In genomic region chr1:118247593-118247992, GRCh38 we compare ENCODE assay signal across 10 cellular contexts.
A peak's percentile ranks its signal among the peaks of the same experiment; 100 is the strongest.
DNase-seq lines count a peak whose midpoint lies in the region; ATAC-seq, FAIRE-seq and TF ChIP-seq lines count a peak whose summit lies in the region.
"Had no signal": no experiment of that assay in that cellular context is flagged by ENCODE, and none has a peak within 500 bp of the region (broad histone marks: within the 10 kb centered on the region; RNA-seq: fewer than 3 reads in every experiment).

No MANE protein-coding gene starts in this region.

- ATAC-seq in K562: peak; percentile 81
- no peak for ATAC-seq in activated CD4-positive, CD25-positive, alpha-beta regulatory T cell treated with anti-CD3 and anti-CD28 coated beads, Interleukin-2, amount 50 U/mL, for 24 hours
- ATAC-seq in activated T-cell treated with anti-CD3 and anti-CD28 coated beads, Interleukin-2, amount 50 U/mL, for 4 hours: no peak
- ATAC-seq: T-helper 17 cell had no signal

- in situ Hi-C loops in K562 (cut with MboI): no loop called here

- no peaks in the 10 kb centered on the region for H3K9me3 Mint-ChIP-seq in osteocyte (ENCODE audit: unreplicated experiment)
- H3K9me3 Mint-ChIP-seq in activated T-cell treated with anti-CD3 and anti-CD28 coated beads, Interleukin-2, amount 50 U/mL, for 4 hours: peaks cover 6% of the 10 kb centered on the region

- POLR2A ChIA-PET in K562 (lab: Yijun Ruan, JAX): interaction anchor here (1.5 kb wide), 1 partner anchor 10 kb away, joined by 3 read pairs; no protein-coding TSS in a partner anchor

- H3K9me3 ChIP-seq in K562 (replicated peaks; ENCODE audit: control insufficient read depth, insufficient read depth, low read depth, low read length): no peaks in the 10 kb centered on the region
- H3K9me3 ChIP-seq: spleen had no signal

- DNase-seq in NB4 (ENCODE audit: low read depth) (peak; percentile 19), K562 (ENCODE audit: extremely low read depth in 1 of 4, low spot score in 3 of 4) (peak; percentile 18 to 26 (median 21)), osteocyte (ENCODE audit: extremely low spot score, unreplicated experiment) (no peak), AML-193 (lab: John Stamatoyannopoulos, UW) (no peak), HCEC 1CT (no peak)
- DNase-seq in activated T-cell treated with anti-CD3 and anti-CD28 coated beads, Interleukin-2, amount 50 U/mL, for 4 hours: no peak
- DNase-seq: spleen, T-helper 17 cell had no signal

- no peaks in the 10 kb centered on the region for H3K36me3 ChIP-seq in K562 (ENCODE audit: control insufficient read depth, insufficient read depth, low read length)
- H3K36me3 ChIP-seq: spleen had no signal

- H3K27me3 Mint-ChIP-seq in osteocyte (ENCODE audit: unreplicated experiment): no peaks in the 10 kb centered on the region
- H3K27me3 Mint-ChIP-seq in activated T-cell treated with anti-CD3 and anti-CD28 coated beads, Interleukin-2, amount 50 U/mL, for 4 hours (ENCODE audit: low read depth): no peaks in the 10 kb centered on the region

- no peak for TF ChIP-seq EP300 in K562 (IDR thresholded peaks at IDR 0.05; ENCODE audit: low read length)

- CTCF ChIA-PET in K562 (lab: Yijun Ruan, JAX; ENCODE audit: low intra/inter-chr PET ratio): no interaction called here

- H3K4me1 Mint-ChIP-seq in osteocyte (ENCODE audit: unreplicated experiment): peaks cover 4% of the 10 kb centered on the region
- no peaks in the 10 kb centered on the region for H3K4me1 Mint-ChIP-seq in activated T-cell treated with anti-CD3 and anti-CD28 coated beads, Interleukin-2, amount 50 U/mL, for 4 hours (ENCODE audit: low read depth)
- H3K4me1 Mint-ChIP-seq: T-helper 17 cell had no signal

- TF ChIP-seq RAD21 in K562 (CRISPR knock-in tag; conservative IDR thresholded peaks at IDR 0.05 in 1 of 2, IDR thresholded peaks at IDR 0.05 in 1 of 2): peak in 1 of 2 experiments; percentile 56; a peak in 3 of 4 replicates

- H3K27ac ChIP-seq in K562 (ENCODE audit: extremely low read depth, low read depth, low read length): no peak overlapping the region
- H3K27ac ChIP-seq: spleen had no signal

- H2AFZ ChIP-seq in K562 (ENCODE audit: low read depth, low read length): no peak overlapping the region

- no peak overlapping the region for H3K4me2 ChIP-seq in K562 (ENCODE audit: insufficient read depth, low read length)

- no peak overlapping the region for H3K4me3 ChIP-seq in GM12875 (ENCODE audit: low read depth, low read length)
- H3K4me3 ChIP-seq in NB4 (ENCODE audit: low read depth, low read length): no peak overlapping the region
- H3K4me3 ChIP-seq in K562: no peak overlapping the region
- H3K4me3 ChIP-seq: spleen had no signal

- intact Hi-C loops in K562 (cut with micrococcal nuclease): loop anchor here (1.0 kb wide), 1 partner anchor 93 kb away; no protein-coding TSS in a partner anchor

- no peaks in the 10 kb centered on the region for H3K9me1 ChIP-seq in K562 (ENCODE audit: control insufficient read depth, insufficient read depth, low read length)

- TF ChIP-seq CTCF in GM12875 (IDR thresholded peaks at IDR 0.05; ENCODE audit: borderline replicate concordance, insufficient read depth, low read depth, low read length) (peak; percentile 34; the same call in 1 of the 2 replicates), NB4 (IDR thresholded peaks at IDR 0.05; ENCODE audit: low read depth, low read length) (peak; percentile 35), K562 (IDR thresholded peaks at IDR 0.05 in 2 of 3, conservative IDR thresholded peaks at IDR 0.05 in 1 of 3; ENCODE audit: insufficient read depth in 2 of 3, low read depth in 1 of 3, low read length in 3 of 3) (peak; percentile 37 to 53 (median 38); a peak in 3 of 6 replicates), osteocyte (IDR thresholded peaks at IDR 0.05) (peak; percentile 36)

- no peak for TF ChIP-seq POLR2A in NB4 (IDR thresholded peaks at IDR 0.05; ENCODE audit: extremely low read depth, insufficient read length)
- TF ChIP-seq POLR2A in K562 (conservative IDR thresholded peaks at IDR 0.05): no peak

- H3K27ac Mint-ChIP-seq in osteocyte (ENCODE audit: unreplicated experiment): no peak overlapping the region
- H3K27ac Mint-ChIP-seq: T-helper 17 cell had no signal

- H3K36me3 Mint-ChIP-seq in osteocyte (ENCODE audit: unreplicated experiment): no peaks in the 10 kb centered on the region
- H3K36me3 Mint-ChIP-seq in activated T-cell treated with anti-CD3 and anti-CD28 coated beads, Interleukin-2, amount 50 U/mL, for 4 hours (ENCODE audit: insufficient read depth): no peaks in the 10 kb centered on the region

- FAIRE-seq in K562 (lab: Jason Lieb, UNC): peak; percentile 54

- no TSS peak for BruUV-seq in K562 (replicated peaks; lab: Mats Ljungman, UMichigan)

- H4K20me1 ChIP-seq in K562 (replicated peaks; ENCODE audit: control insufficient read depth, insufficient read depth, low read length): no peaks in the 10 kb centered on the region

- no peaks in the 10 kb centered on the region for H3K27me3 ChIP-seq in K562 (ENCODE audit: control insufficient read depth in 2 of 2, insufficient read depth in 2 of 2, low read length in 2 of 2)
- H3K27me3 ChIP-seq: spleen had no signal

- H3K4me3 Mint-ChIP-seq in osteocyte (ENCODE audit: unreplicated experiment): no peak overlapping the region
- H3K4me3 Mint-ChIP-seq in activated T-cell treated with anti-CD3 and anti-CD28 coated beads, Interleukin-2, amount 50 U/mL, for 4 hours: no peak overlapping the region
- H3K4me3 Mint-ChIP-seq: T-helper 17 cell had no signal

- no peak overlapping the region for H3K9ac ChIP-seq in K562 (ENCODE audit: insufficient read depth in 1 of 2, low read depth in 2 of 2, low read length in 2 of 2)

- 0% methylated on average over 3 of the region's 3 CpGs for WGBS in K562 (ENCODE audit: insufficient coverage, low coverage, missing lambda C conversion rate)

- no peaks in the 10 kb centered on the region for H3K79me2 ChIP-seq in K562 (ENCODE audit: control insufficient read depth, insufficient read depth, low read length)

- no peaks in the 10 kb centered on the region for H3K4me1 ChIP-seq in K562 (replicated peaks in 1 of 2; ENCODE audit: control insufficient read depth in 2 of 2, insufficient read depth in 2 of 2, low read length in 2 of 2)
- H3K4me1 ChIP-seq: spleen had no signal

TF ChIP-seq in K562, 482 proteins besides CTCF, POLR2A, EP300 and RAD21 (continues in another document):
- no peak for TF ChIP-seq NR2C2 (CRISPR knock-in tag; IDR thresholded peaks at IDR 0.05)
- no peak for TF ChIP-seq NR2C2 (tag; IDR thresholded peaks at IDR 0.05)
- no peak for TF ChIP-seq TFAM (CRISPR knock-in tag; conservative IDR thresholded peaks at IDR 0.05)
- TF ChIP-seq POLR2H (tag; IDR thresholded peaks at IDR 0.05; ENCODE audit: low read depth): no peak
- no peak for TF ChIP-seq RB1 (IDR thresholded peaks at IDR 0.05; ENCODE audit: low read depth)
- TF ChIP-seq ATF7 (IDR thresholded peaks at IDR 0.05): no peak
- no peak for TF ChIP-seq ZNF354B (CRISPR knock-in tag; IDR thresholded peaks at IDR 0.05)
- TF ChIP-seq ATF1 (CRISPR knock-in tag; IDR thresholded peaks at IDR 0.05): no peak
- TF ChIP-seq ATF1 (tag; IDR thresholded peaks at IDR 0.05): no peak
- TF ChIP-seq ZNF79 (CRISPR knock-in tag; IDR thresholded peaks at IDR 0.05; ENCODE audit: low read depth): no peak
- no peak for TF ChIP-seq SP2 (IDR thresholded peaks at IDR 0.05; ENCODE audit: extremely low read depth, low read depth, low read length, poor library complexity, severe bottlenecking)
- TF ChIP-seq ZNF395 (CRISPR knock-in tag; IDR thresholded peaks at IDR 0.05): no peak
- no peak for TF ChIP-seq ZBTB8A (IDR thresholded peaks at IDR 0.05; ENCODE audit: partially characterized antibody)
- TF ChIP-seq ZKSCAN8 (CRISPR knock-in tag; IDR thresholded peaks at IDR 0.05): no peak
- TF ChIP-seq ZNF695 (CRISPR knock-in tag; IDR thresholded peaks at IDR 0.05): no peak
- no peak for TF ChIP-seq STAT6 (CRISPR knock-in tag; IDR thresholded peaks at IDR 0.05)
- no peak for TF ChIP-seq THRB (CRISPR knock-in tag; conservative IDR thresholded peaks at IDR 0.05)

Comparison
In these comparisons a context has a peak if more than half of its experiments do, and no peak if none do; other contexts are left out.
1. DNase-seq: peak in NB4 (single experiment) and K562 (4 of 4); none in osteocyte (single experiment), AML-193 (0 of 2), activated T-cell treated with anti-CD3 and anti-CD28 coated beads, Interleukin-2, amount 50 U/mL, for 4 hours (single experiment) and HCEC 1CT (single experiment).
2. Peak in every context shown above with its lines, with median percentiles within 50 percentile points of each other: CTCF ChIP-seq.